ENCODE assay signal across 1 cellular context in the genomic region with DNA sequence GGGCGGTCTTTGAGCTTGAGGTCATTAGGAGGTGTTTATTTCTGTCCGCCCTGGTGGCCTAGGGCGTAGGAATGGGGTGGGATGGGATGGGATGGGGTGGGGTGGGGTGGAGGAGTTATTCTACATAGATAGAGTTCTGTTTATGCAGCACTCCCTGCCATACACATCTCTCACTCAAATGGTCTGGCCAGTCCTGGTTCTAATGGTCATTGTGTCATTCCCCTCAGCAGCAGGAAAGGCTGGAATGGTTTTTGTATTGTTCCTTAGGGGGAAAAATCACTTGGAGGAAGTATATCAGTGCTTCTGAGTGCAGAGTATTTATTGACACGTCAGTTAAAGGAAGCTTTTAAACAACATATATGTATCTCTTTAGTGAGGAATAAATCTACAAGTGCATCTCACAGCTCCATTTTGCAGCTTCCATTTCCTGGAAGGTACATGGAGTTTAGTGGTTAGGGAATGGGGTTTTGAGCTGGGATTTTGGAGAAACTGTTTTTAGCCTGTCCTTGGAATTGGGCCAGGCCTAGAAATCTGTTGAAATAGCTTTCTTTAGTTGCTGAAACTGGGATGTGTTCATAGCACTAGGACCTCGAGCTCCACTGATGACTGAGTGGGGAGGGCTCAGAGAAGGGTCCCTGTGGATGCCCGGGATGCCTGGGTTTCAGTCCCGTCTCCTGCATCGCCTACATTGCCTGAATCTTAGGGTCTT.
TF ChIP-seq lines count a peak whose summit lies in the region.

No MANE protein-coding gene starts in this region.

TF ChIP-seq in A549, 52 proteins besides CTCF, POLR2A, EP300 and RAD21 (continued from another document):
- TF ChIP-seq HEYL (CRISPR knock-in tag; IDR thresholded peaks at IDR 0.05): no peak
